Comparison of ENCODE assay signal across 8 cellular contexts in genomic region chr11:88886796-88887195, GRCh38.
DNase-seq lines count a peak whose midpoint lies in the region; TF ChIP-seq lines count a peak whose summit lies in the region.

No MANE protein-coding gene starts in this region.

- no peaks in the 10 kb centered on the region for H3K9me3 ChIP-seq in iPS DF 6.9 (ENCODE audit: control insufficient read depth, insufficient read depth, low read length)
- peaks cover 0 to 11% (median 7%) of the 10 kb centered on the region in 4 donors for H3K9me3 ChIP-seq in esophagus muscularis mucosa

- no peaks in the 10 kb centered on the region for H3K27me3 Mint-ChIP-seq in activated CD4-positive, alpha-beta T cell treated with anti-CD3 and anti-CD28 coated beads, Interleukin-2, amount 10 ng/mL, durations not matched to agents 24 days and 14 days

- H3K4me3 Mint-ChIP-seq in activated CD4-positive, alpha-beta T cell treated with anti-CD3 and anti-CD28 coated beads, Interleukin-2, amount 10 ng/mL, durations not matched to agents 24 days and 14 days = no peak overlapping the region

- H3K27me3 ChIP-seq in iPS DF 6.9 (ENCODE audit: control insufficient read depth, insufficient read depth, low read length) = no peaks in the 10 kb centered on the region
- H3K27me3 ChIP-seq in esophagus muscularis mucosa = no peaks in the 10 kb centered on the region

- H3K4me1 ChIP-seq in iPS DF 6.9 (ENCODE audit: control insufficient read depth, insufficient read depth, low read length) (no peaks in the 10 kb centered on the region), esophagus muscularis mucosa (no peaks in the 10 kb centered on the region)

- H3K4me1 Mint-ChIP-seq in activated CD4-positive, alpha-beta T cell treated with anti-CD3 and anti-CD28 coated beads, Interleukin-2, amount 10 ng/mL, durations not matched to agents 24 days and 14 days = no peaks in the 10 kb centered on the region

- H3K36me3 ChIP-seq in iPS DF 6.9 (ENCODE audit: control insufficient read depth, insufficient read depth, low read length) (no peaks in the 10 kb centered on the region), esophagus muscularis mucosa (no peaks in the 10 kb centered on the region)

- intact Hi-C loops in activated CD4-positive, alpha-beta T cell treated with anti-CD3 and anti-CD28 coated beads, Interleukin-2, amount 10 ng/mL, durations not matched to agents 24 days and 14 days (cut with micrococcal nuclease) = loop anchor here (10.0 kb wide), 1 partner anchor 342 kb away; no protein-coding TSS in a partner anchor
- intact Hi-C loops in esophagus muscularis mucosa (cut with DNase I) = no loop called here

- no peak overlapping the region for H3K27ac Mint-ChIP-seq in activated CD4-positive, alpha-beta T cell treated with anti-CD3 and anti-CD28 coated beads, Interleukin-2, amount 10 ng/mL, durations not matched to agents 24 days and 14 days

- WGBS in iPS DF 6.9 (ENCODE audit: insufficient coverage, insufficient read length) = no CpG with 5 or more reads among the region's 3 CpGs
- WGBS in esophagus muscularis mucosa = 47% methylated on average over 3 of the region's 3 CpGs

- TF ChIP-seq EP300 in esophagus muscularis mucosa (IDR thresholded peaks at IDR 0.05) = no peak

- H3K4me3 ChIP-seq in LNCaP clone FGC (ENCODE audit: low read depth, low read length) (no peak overlapping the region), iPS DF 6.9 (ENCODE audit: low read length) (no peak overlapping the region), esophagus muscularis mucosa (no peak overlapping the region)

- TF ChIP-seq CTCF in GM20000 (IDR thresholded peaks at IDR 0.05; ENCODE audit: extremely low read depth, missing control alignments) (peak; percentile 7), LNCaP clone FGC (IDR thresholded peaks at IDR 0.05; ENCODE audit: control insufficient read depth, extremely low read depth, insufficient read depth) (peak; percentile 88), esophagus muscularis mucosa (IDR thresholded peaks at IDR 0.05) (no peak)

- DNase-seq in NCI-H2081 (lab: John Stamatoyannopoulos, UW) (peak; percentile 14 to 19), NCI-H2081 treated with DMSO at 0.1 percent for 48 hours (lab: John Stamatoyannopoulos, UW) (no peak), GM20000 (ENCODE audit: low spot score) (peak; percentile 14), LNCaP clone FGC (ENCODE audit: low read depth) (peak; percentile 11), iPS DF 6.9 (ENCODE audit: low read depth, low spot score) (peak; percentile 37), inferior parietal cortex (ENCODE audit: extremely low spot score) (no peak), esophagus muscularis mucosa (ENCODE audit: extremely low spot score) (no peak)
- peak; percentile 85 for DNase-seq in activated CD4-positive, alpha-beta T cell treated with anti-CD3 and anti-CD28 coated beads, Interleukin-2, amount 10 ng/mL, durations not matched to agents 24 days and 14 days

- no peak for TF ChIP-seq POLR2A in esophagus muscularis mucosa (IDR thresholded peaks at IDR 0.05; ENCODE audit: low read depth)

- H3K27ac ChIP-seq in iPS DF 6.9 (ENCODE audit: low read length) (no peak overlapping the region), esophagus muscularis mucosa (replicated peaks in 1 of 4) (no peak overlapping the region)

- H3K9me3 Mint-ChIP-seq in activated CD4-positive, alpha-beta T cell treated with anti-CD3 and anti-CD28 coated beads, Interleukin-2, amount 10 ng/mL, durations not matched to agents 24 days and 14 days = peaks cover 9% of the 10 kb centered on the region

- H3K36me3 Mint-ChIP-seq in activated CD4-positive, alpha-beta T cell treated with anti-CD3 and anti-CD28 coated beads, Interleukin-2, amount 10 ng/mL, durations not matched to agents 24 days and 14 days (ENCODE audit: low read depth) = no peaks in the 10 kb centered on the region

Comparison
In these comparisons a context has a peak if more than half of its experiments do, and no peak if none do; other contexts are left out.
1. DNase-seq: peak in NCI-H2081 (2 of 2), GM20000 (single experiment), LNCaP clone FGC (single experiment), activated CD4-positive, alpha-beta T cell treated with anti-CD3 and anti-CD28 coated beads, Interleukin-2, amount 10 ng/mL, durations not matched to agents 24 days and 14 days (single experiment) and iPS DF 6.9 (single experiment); none in NCI-H2081 treated with DMSO at 0.1 percent for 48 hours (single experiment), inferior parietal cortex (single experiment) and esophagus muscularis mucosa (single experiment).
2. CTCF ChIP-seq: peak in GM20000 (single experiment) and LNCaP clone FGC (single experiment); none in esophagus muscularis mucosa (0 of 3).